ENCODE assay signal across 22 cellular contexts in the genomic region with DNA sequence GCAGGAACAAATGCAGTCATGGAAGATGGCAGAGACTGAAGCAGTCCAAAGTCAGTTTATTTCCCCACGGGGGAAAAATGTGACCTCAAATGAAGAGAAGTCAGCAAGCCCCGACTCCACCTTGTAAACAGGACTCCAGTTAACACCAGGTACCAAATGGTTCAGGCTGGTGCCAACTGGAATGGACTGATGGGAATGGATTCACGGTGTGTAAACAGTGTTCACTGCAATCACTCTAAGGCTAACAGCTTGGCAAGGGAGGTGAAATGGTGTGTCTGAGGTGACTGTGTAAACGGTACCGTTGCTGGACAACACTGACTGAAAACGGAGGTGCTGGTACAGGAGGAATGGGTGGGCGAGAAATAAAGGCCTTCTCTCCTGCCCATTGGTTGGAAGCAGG. TPM values are rescaled to one million over a fixed set of nuclear protein-coding genes. Genes with fewer than 3 reads are reported as not detected.
DNase-seq lines count a peak whose midpoint lies in the region; ATAC-seq and TF ChIP-seq lines count a peak whose summit lies in the region.
"Had no signal": no experiment of that assay in that cellular context is flagged by ENCODE, and none has a peak within 500 bp of the region (broad histone marks: within the 10 kb centered on the region; RNA-seq: fewer than 3 reads in every experiment).

No MANE protein-coding gene starts in this region.

- no peak for TF ChIP-seq POLR2A in stomach (IDR thresholded peaks at IDR 0.05)

- H3K9me3 ChIP-seq in RWPE2 (ENCODE audit: severe bottlenecking) (no peaks in the 10 kb centered on the region), left lung (no peaks in the 10 kb centered on the region), stomach (no peaks in the 10 kb centered on the region)
- H3K9me3 ChIP-seq: sigmoid colon, thoracic aorta had no signal

- peaks cover 29% of the 10 kb centered on the region for H3K36me3 Mint-ChIP-seq in activated naive CD4-positive, alpha-beta T cell treated with anti-CD3 and anti-CD28 coated beads, Interleukin-2, amount 50 U/mL, for 24 hours

- no peak overlapping the region for H3K4me3 Mint-ChIP-seq in activated naive CD4-positive, alpha-beta T cell treated with anti-CD3 and anti-CD28 coated beads, Interleukin-2, amount 50 U/mL, for 24 hours
- H3K4me3 Mint-ChIP-seq: CD4-positive, alpha-beta T cell; naive B cell; T-cell had no signal

- no peaks in the 10 kb centered on the region for H3K27me3 Mint-ChIP-seq in activated naive CD4-positive, alpha-beta T cell treated with anti-CD3 and anti-CD28 coated beads, Interleukin-2, amount 50 U/mL, for 24 hours
- H3K27me3 Mint-ChIP-seq: CD4-positive, alpha-beta T cell; naive B cell; T-cell had no signal

- H3K27ac ChIP-seq in RWPE2 (ENCODE audit: poor library complexity, severe bottlenecking) = no peak overlapping the region
- no peak overlapping the region for H3K27ac ChIP-seq in left lung
- peak overlapping the region; percentile 25 to 84 (median 52) for H3K27ac ChIP-seq in stomach
- H3K27ac ChIP-seq: parathyroid adenoma, thoracic aorta had no signal

- H3K4me1 Mint-ChIP-seq in activated naive CD4-positive, alpha-beta T cell treated with anti-CD3 and anti-CD28 coated beads, Interleukin-2, amount 50 U/mL, for 24 hours = peaks cover 44% of the 10 kb centered on the region

- DNase-seq in activated naive CD4-positive, alpha-beta T cell treated with Interleukin-2 at 50 U/mL for 16 hours = no peak
- DNase-seq in RWPE2 (ENCODE audit: low spot score) (peak; percentile 42), left lung (no peak), stomach (peak; percentile 63), HCEC 1CT (no peak), iPS-NIHi7 (ENCODE audit: extremely low spot score) (no peak)
- DNase-seq: activated CD4-positive, alpha-beta T cell treated with anti-CD3 and anti-CD28 coated beads, Interleukin-2, amount 50 U/mL, for 1 hour; caudate nucleus; CD4-positive, alpha-beta T cell; DMS153; MM.1S; naive B cell; NCI-H1436; NCI-H748 treated with DMSO at 0.1 percent for 48 hours; OCI-M1; SIG-M5; sigmoid colon; T-cell had no signal

- H3K9me3 Mint-ChIP-seq in activated naive CD4-positive, alpha-beta T cell treated with anti-CD3 and anti-CD28 coated beads, Interleukin-2, amount 50 U/mL, for 24 hours = no peaks in the 10 kb centered on the region
- H3K9me3 Mint-ChIP-seq: CD4-positive, alpha-beta T cell; naive B cell; T-cell had no signal

- intact Hi-C loops in left lung (cut with DNase I) (no loop called here), stomach (cut with DNase I; ENCODE audit: low total_unique reads) (no loop called here)

- TF ChIP-seq CTCF in RWPE2 (IDR thresholded peaks at IDR 0.05; ENCODE audit: poor library complexity, severe bottlenecking) = no peak
- no peak for TF ChIP-seq CTCF in left lung (IDR thresholded peaks at IDR 0.05)
- TF ChIP-seq CTCF in stomach (IDR thresholded peaks at IDR 0.05) = no peak

- no peaks in the 10 kb centered on the region for H3K4me1 ChIP-seq in RWPE2 (ENCODE audit: insufficient read depth, poor library complexity, severe bottlenecking)
- H3K4me1 ChIP-seq in left lung = peaks cover 10 to 53% of the 10 kb centered on the region in 2 donors
- peaks cover 24 to 78% (median 53%) of the 10 kb centered on the region in 4 donors for H3K4me1 ChIP-seq in stomach

- no peak for TF ChIP-seq EP300 in stomach (IDR thresholded peaks at IDR 0.05)

- WGBS in stomach, 5 donors = 25 to 53% (median 39%) methylated on average over 7 of the region's 7 CpGs

- ATAC-seq in RWPE2 (ENCODE audit: low read depth) (no peak), left lung (peak; percentile 43), GM21367 (IDR thresholded peaks at IDR 0.05; ENCODE audit: unreplicated experiment) (no peak)
- ATAC-seq: T-cell had no signal

- H3K27ac Mint-ChIP-seq in activated naive CD4-positive, alpha-beta T cell treated with anti-CD3 and anti-CD28 coated beads, Interleukin-2, amount 50 U/mL, for 24 hours = peak overlapping the region; percentile 77
- H3K27ac Mint-ChIP-seq: T-cell had no signal

- no peak overlapping the region for H3K4me3 ChIP-seq in RWPE2 (ENCODE audit: severe bottlenecking)
- no peak overlapping the region for H3K4me3 ChIP-seq in left lung
- no peak overlapping the region for H3K4me3 ChIP-seq in stomach
- H3K4me3 ChIP-seq: sigmoid colon, thoracic aorta had no signal

- H3K27me3 ChIP-seq in RWPE2 (ENCODE audit: insufficient read depth, poor library complexity, severe bottlenecking) = no peaks in the 10 kb centered on the region
- H3K27me3 ChIP-seq in left lung = no peaks in the 10 kb centered on the region
- no peaks in the 10 kb centered on the region for H3K27me3 ChIP-seq in stomach
- H3K27me3 ChIP-seq: sigmoid colon had no signal

- peaks cover 54% of the 10 kb centered on the region for H3K36me3 ChIP-seq in RWPE2 (ENCODE audit: low read depth)
- peaks cover 0 to 87% of the 10 kb centered on the region in 2 donors for H3K36me3 ChIP-seq in left lung
- H3K36me3 ChIP-seq in stomach = peaks cover 38 to 63% (median 60%) of the 10 kb centered on the region in 4 donors

RNA-seq across cellular contexts. Expression of gene PLAGL2, which starts 12.0 kb away (rescaled TPM):
- total RNA-seq in left lung = 10 to 100 TPM; 12.6 to 14.5 TPM
- 10 to 100 TPM in 2 of 5 donors, 1 to 10 TPM in 3; 1.8 to 20.0 (median 7.2) TPM for total RNA-seq in stomach
- polyA plus RNA-seq in stomach = 1 to 10 TPM; 2.6 to 3.1 (median 3.1) TPM

RNA-seq across cellular contexts. Expression of gene POFUT1, which starts 12.1 kb away (rescaled TPM):
- total RNA-seq in left lung (10 to 100 TPM; 29.2 to 36.2 TPM), stomach (10 to 100 TPM in 4 of 5 donors, 1 to 10 TPM in 1; 2.3 to 33.8 (median 15.6) TPM)
- 1 to 10 TPM; 4.9 to 8.2 (median 7.8) TPM for polyA plus RNA-seq in stomach

Comparison
In these comparisons a context has a peak if more than half of its experiments do, and no peak if none do; other contexts are left out.
1. DNase-seq: peak in RWPE2 (single experiment) and stomach (single experiment); none in activated naive CD4-positive, alpha-beta T cell treated with Interleukin-2 at 50 U/mL for 16 hours (single experiment), left lung (0 of 2), HCEC 1CT (single experiment) and iPS-NIHi7 (single experiment).
2. H3K27ac ChIP-seq: peak in stomach (5 of 5); none in RWPE2 (single experiment) and left lung (0 of 2).